In genomic region chr12:54292083-54292930, GRCh38 we compare ENCODE assay signal across 23 cellular contexts. TPM values are rescaled to one million over a fixed set of nuclear protein-coding genes. Genes with fewer than 3 reads are reported as not detected.
DNase-seq lines count a peak whose midpoint lies in the region; ATAC-seq and TF ChIP-seq lines count a peak whose summit lies in the region.
"Had no signal": no experiment of that assay in that cellular context is flagged by ENCODE, and none has a peak within 500 bp of the region (broad histone marks: within the 10 kb centered on the region; RNA-seq: fewer than 3 reads in every experiment).

No MANE protein-coding gene starts in this region.

- no peak overlapping the region for H3K4me2 ChIP-seq in neuronal stem cell (ENCODE audit: insufficient read depth, low read length, poor library complexity, severe bottlenecking)
- H3K4me2 ChIP-seq: GM23338, KMS-11 had no signal

- H3K9me3 ChIP-seq in left ventricle myocardium inferior (replicated peaks) (no peaks in the 10 kb centered on the region), neuronal stem cell (replicated peaks in 1 of 2; ENCODE audit: control insufficient read depth in 2 of 2, insufficient read depth in 1 of 2, low read depth in 1 of 2, low read length in 2 of 2) (no peaks in the 10 kb centered on the region), vagina (no peaks in the 10 kb centered on the region)
- H3K9me3 ChIP-seq: HAP-1, Peyer's patch, SJSA1 had no signal

- peaks cover 21% of the 10 kb centered on the region for H3K36me3 ChIP-seq in left ventricle myocardium inferior
- peaks cover 8 to 11% of the 10 kb centered on the region in 2 donors for H3K36me3 ChIP-seq in neuronal stem cell (replicated peaks in 1 of 2; ENCODE audit: control insufficient read depth in 2 of 2, insufficient read depth in 2 of 2, low read length in 2 of 2)
- H3K36me3 ChIP-seq in vagina = peaks cover 0 to 17% of the 10 kb centered on the region in 2 donors

- peak overlapping the region; percentile 29 for H2BK5ac ChIP-seq in neuronal stem cell (ENCODE audit: low read length)

- no peak overlapping the region for H2BK15ac ChIP-seq in neuronal stem cell (ENCODE audit: low read length)

- ATAC-seq in Right ventricle myocardium inferior (peak; percentile 24), HG03280 (IDR thresholded peaks at IDR 0.05; ENCODE audit: unreplicated experiment) (no peak)
- ATAC-seq: GM23338 had no signal

- TF ChIP-seq CTCF in left ventricle myocardium inferior (IDR thresholded peaks at IDR 0.05; ENCODE audit: borderline replicate concordance) (no peak), NB4 (IDR thresholded peaks at IDR 0.05; ENCODE audit: low read depth, low read length) (no peak), vagina (IDR thresholded peaks at IDR 0.05) (no peak)

- H3K27me3 ChIP-seq in left ventricle myocardium inferior (ENCODE audit: low read depth) (no peaks in the 10 kb centered on the region), neuronal stem cell (ENCODE audit: control insufficient read depth in 3 of 3, insufficient read depth in 3 of 3, low read depth in 1 of 3, low read length in 3 of 3) (peaks cover 0 to 21% (median 0%) of the 10 kb centered on the region in 3 experiments), vagina (no peaks in the 10 kb centered on the region)
- H3K27me3 ChIP-seq: Peyer's patch, SJSA1 had no signal

- no peak overlapping the region for H2AFZ ChIP-seq in neuronal stem cell (ENCODE audit: low read length)
- H2AFZ ChIP-seq: GM23338 had no signal

- no peak for DNase-seq in Right ventricle myocardium inferior (ENCODE audit: missing footprints)
- no peak for DNase-seq in left ventricle myocardium inferior
- DNase-seq in NB4 (ENCODE audit: low read depth) = no peak
- DNase-seq in erythroblast (lab: John Stamatoyannopoulos, UW) = no peak
- DNase-seq in neuronal stem cell (ENCODE audit: low spot score) = no peak
- DNase-seq in vagina (ENCODE audit: extremely low spot score in 2 of 2) = no peak
- no peak for DNase-seq in nucleus accumbens (lab: John Stamatoyannopoulos, UW)
- DNase-seq: CD4-positive, CD25-positive, alpha-beta regulatory T cell; DMS153; MV-4-11; NCI-H1417; NCI-H1694 treated with DMSO at 0.1 percent for 48 hours; NCI-H2081 treated with DMSO at 0.1 percent for 48 hours; NCI-H2171 treated with DMSO at 0.1 percent for 48 hours; NCI-H524 treated with DMSO at 0.1 percent for 48 hours; NCI-H82; Peyer's patch had no signal

- no peaks in the 10 kb centered on the region for H3K79me1 ChIP-seq in neuronal stem cell (ENCODE audit: low read depth, low read length)

- H3K23ac ChIP-seq in neuronal stem cell (ENCODE audit: low read depth, low read length, poor library complexity) = peak overlapping the region; percentile 58

- H3K4me1 ChIP-seq in left ventricle myocardium inferior (peaks cover 5% of the 10 kb centered on the region), neuronal stem cell (ENCODE audit: control insufficient read depth in 2 of 2, insufficient read depth in 1 of 2, low read depth in 1 of 2, low read length in 2 of 2) (peaks cover 0 to 5% of the 10 kb centered on the region in 2 donors), vagina (no peaks in the 10 kb centered on the region)
- H3K4me1 ChIP-seq: HAP-1, SJSA1 had no signal

- H3K18ac ChIP-seq in neuronal stem cell (ENCODE audit: low read length) = no peak overlapping the region

- H4K91ac ChIP-seq in neuronal stem cell (ENCODE audit: low read depth, low read length, poor library complexity) = no peak overlapping the region

- H3K14ac ChIP-seq in neuronal stem cell (ENCODE audit: low read length) = no peak overlapping the region

- H4K8ac ChIP-seq in neuronal stem cell (ENCODE audit: low read depth, low read length) = no peak overlapping the region

- H2AK5ac ChIP-seq in neuronal stem cell (ENCODE audit: low read depth, low read length) = no peak overlapping the region

- TF ChIP-seq POLR2A in NB4 (IDR thresholded peaks at IDR 0.05; ENCODE audit: extremely low read depth, insufficient read length) (no peak), erythroblast (IDR thresholded peaks at IDR 0.05; ENCODE audit: low read length) (peak; percentile 58), vagina (IDR thresholded peaks at IDR 0.05) (no peak)

- no peak overlapping the region for H3K4ac ChIP-seq in neuronal stem cell (ENCODE audit: low read length)

- H3K27ac ChIP-seq in left ventricle myocardium inferior (replicated peaks) (no peak overlapping the region), neuronal stem cell (replicated peaks; ENCODE audit: low read length) (no peak overlapping the region), vagina (no peak overlapping the region)
- H3K27ac ChIP-seq: KMS-11, Peyer's patch, SJSA1 had no signal

- no peak overlapping the region for H3K4me3 ChIP-seq in left ventricle myocardium inferior
- peak overlapping the region; percentile 7 for H3K4me3 ChIP-seq in NB4 (ENCODE audit: low read depth, low read length)
- no peak overlapping the region for H3K4me3 ChIP-seq in neuronal stem cell (ENCODE audit: low read length in 2 of 2)
- H3K4me3 ChIP-seq in vagina = no peak overlapping the region
- H3K4me3 ChIP-seq: GM23338, HAP-1, Peyer's patch, SJSA1 had no signal

- no peak overlapping the region for H3K9ac ChIP-seq in neuronal stem cell (ENCODE audit: low read depth, low read length, poor library complexity)
- H3K9ac ChIP-seq: KMS-11 had no signal

- WGBS in neuronal stem cell (ENCODE audit: extremely low coverage in 2 of 2, insufficient read length in 2 of 2, insufficient replicate concordance in 1 of 2), 2 donors = no CpG with 5 or more reads among the region's 30 CpGs

- H2BK12ac ChIP-seq in neuronal stem cell (ENCODE audit: low read length) = no peak overlapping the region

- intact Hi-C loops in Right ventricle myocardium inferior (cut with DNase I) (no loop called here), left ventricle myocardium inferior (cut with micrococcal nuclease) (no loop called here), vagina (cut with DNase I) (no loop called here)

- no peak overlapping the region for H2BK120ac ChIP-seq in neuronal stem cell (ENCODE audit: low read depth, low read length)

RNA-seq across cellular contexts. Expression of gene NFE2, which starts 8.5 kb away (rescaled TPM):
- total RNA-seq in Right ventricle myocardium inferior (1.1 TPM), left ventricle myocardium inferior (0.71 TPM), vagina (not detected)
- polyA plus RNA-seq in neuronal stem cell (2013, experiment 1 of 2) = 2.4 TPM
- polyA plus RNA-seq in neuronal stem cell (2013, experiment 2 of 2) = 2.5 TPM
- total RNA-seq: B cell, Peyer's patch, SJSA1 had no signal

RNA-seq across cellular contexts. Expression of gene HNRNPA1, which starts 11.8 kb away (rescaled TPM):
- total RNA-seq in Right ventricle myocardium inferior (371 TPM), left ventricle myocardium inferior (423 TPM), vagina (521 TPM)
- 3,971 TPM for polyA plus RNA-seq in neuronal stem cell (2013, experiment 1 of 2)
- 3,933 TPM for polyA plus RNA-seq in neuronal stem cell (2013, experiment 2 of 2)

RNA-seq across cellular contexts. Expression of gene CBX5, which starts 12.4 kb away (rescaled TPM):
- 43.0 TPM for total RNA-seq in Right ventricle myocardium inferior
- 44.1 TPM for total RNA-seq in left ventricle myocardium inferior
- polyA plus RNA-seq in neuronal stem cell (2013, experiment 1 of 2) = 162 TPM
- polyA plus RNA-seq in neuronal stem cell (2013, experiment 2 of 2) = 170 TPM
- total RNA-seq in vagina = 21.6 TPM

RNA-seq across cellular contexts. Expression of gene COPZ1, which starts 32.6 kb away (rescaled TPM):
- total RNA-seq in Right ventricle myocardium inferior (130 TPM), left ventricle myocardium inferior (110 TPM), vagina (47.6 TPM)
- 188 TPM for polyA plus RNA-seq in neuronal stem cell (2013, experiment 1 of 2)
- 183 TPM for polyA plus RNA-seq in neuronal stem cell (2013, experiment 2 of 2)
